1 cellular context compared by ENCODE assay signal in the genomic region with DNA sequence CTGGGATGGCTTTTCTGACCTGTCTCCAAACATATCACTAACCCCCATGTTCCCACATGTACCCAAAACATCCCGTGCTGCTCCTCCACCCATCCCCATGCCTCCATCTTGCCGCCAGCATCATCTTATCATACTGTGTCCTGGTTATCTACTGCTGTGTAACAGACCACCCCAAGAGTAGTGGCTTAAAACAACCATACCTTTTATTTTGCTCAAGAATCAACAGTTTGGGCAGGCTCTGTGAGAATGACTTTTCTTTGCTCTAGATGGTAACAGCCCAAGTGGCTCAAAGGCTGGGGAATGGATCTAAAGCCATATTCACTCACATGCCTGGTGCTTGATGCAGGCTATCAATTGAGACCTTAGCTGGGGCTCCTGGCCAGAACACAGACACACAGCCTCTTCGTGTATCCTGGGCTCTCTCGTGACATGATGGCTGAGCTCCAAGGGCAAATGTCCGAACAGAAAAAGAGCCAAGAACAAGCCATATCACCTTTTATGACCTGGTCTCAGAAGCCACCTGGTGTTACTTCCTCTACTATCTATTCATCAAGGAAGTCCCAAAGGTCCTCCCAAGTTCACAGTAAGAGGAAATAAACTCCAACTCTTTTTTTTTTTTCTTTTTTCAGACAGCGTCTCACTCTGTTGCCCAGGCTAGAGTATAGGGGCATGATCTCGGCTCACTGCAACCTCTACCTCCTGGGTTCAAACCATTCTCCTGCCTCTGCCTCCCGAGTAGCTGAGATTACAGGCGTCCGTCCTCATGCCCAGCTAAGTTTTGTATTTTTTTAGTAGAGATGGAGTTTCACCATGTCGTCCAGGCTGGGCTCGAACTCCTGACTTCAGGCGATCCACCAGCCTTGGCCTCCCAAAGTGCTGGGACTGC.
TF ChIP-seq lines count a peak whose summit lies in the region.

No MANE protein-coding gene starts in this region.

TF ChIP-seq in K562, 482 proteins besides CTCF, POLR2A, EP300 and RAD21 (continued from another document and continues in another):
- TF ChIP-seq, protein P1, sequence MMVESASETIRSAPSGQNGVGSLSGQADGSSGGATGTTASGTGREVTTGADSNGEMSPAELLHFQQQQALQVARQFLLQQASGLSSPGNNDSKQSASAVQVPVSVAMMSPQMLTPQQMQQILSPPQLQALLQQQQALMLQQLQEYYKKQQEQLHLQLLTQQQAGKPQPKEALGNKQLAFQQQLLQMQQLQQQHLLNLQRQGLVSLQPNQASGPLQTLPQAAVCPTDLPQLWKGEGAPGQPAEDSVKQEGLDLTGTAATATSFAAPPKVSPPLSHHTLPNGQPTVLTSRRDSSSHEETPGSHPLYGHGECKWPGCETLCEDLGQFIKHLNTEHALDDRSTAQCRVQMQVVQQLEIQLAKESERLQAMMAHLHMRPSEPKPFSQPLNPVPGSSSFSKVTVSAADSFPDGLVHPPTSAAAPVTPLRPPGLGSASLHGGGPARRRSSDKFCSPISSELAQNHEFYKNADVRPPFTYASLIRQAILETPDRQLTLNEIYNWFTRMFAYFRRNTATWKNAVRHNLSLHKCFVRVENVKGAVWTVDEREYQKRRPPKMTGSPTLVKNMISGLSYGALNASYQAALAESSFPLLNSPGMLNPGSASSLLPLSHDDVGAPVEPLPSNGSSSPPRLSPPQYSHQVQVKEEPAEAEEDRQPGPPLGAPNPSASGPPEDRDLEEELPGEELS (CRISPR knock-in tag; IDR thresholded peaks at IDR 0.05; ENCODE audit: borderline replicate concordance): no peak
- no peak for TF ChIP-seq MED1 (CRISPR knock-in tag; IDR thresholded peaks at IDR 0.05; ENCODE audit: borderline replicate concordance)
- TF ChIP-seq SRSF1 (IDR thresholded peaks at IDR 0.05; ENCODE audit: low read depth, low read length): no peak
- peak; percentile 53 for TF ChIP-seq CXXC5 (CRISPR knock-in tag; IDR thresholded peaks at IDR 0.05)
- TF ChIP-seq, protein P2, sequence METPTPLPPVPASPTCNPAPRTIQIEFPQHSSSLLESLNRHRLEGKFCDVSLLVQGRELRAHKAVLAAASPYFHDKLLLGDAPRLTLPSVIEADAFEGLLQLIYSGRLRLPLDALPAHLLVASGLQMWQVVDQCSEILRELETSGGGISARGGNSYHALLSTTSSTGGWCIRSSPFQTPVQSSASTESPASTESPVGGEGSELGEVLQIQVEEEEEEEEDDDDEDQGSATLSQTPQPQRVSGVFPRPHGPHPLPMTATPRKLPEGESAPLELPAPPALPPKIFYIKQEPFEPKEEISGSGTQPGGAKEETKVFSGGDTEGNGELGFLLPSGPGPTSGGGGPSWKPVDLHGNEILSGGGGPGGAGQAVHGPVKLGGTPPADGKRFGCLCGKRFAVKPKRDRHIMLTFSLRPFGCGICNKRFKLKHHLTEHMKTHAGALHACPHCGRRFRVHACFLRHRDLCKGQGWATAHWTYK (CRISPR knock-in tag; IDR thresholded peaks at IDR 0.05): no peak
- no peak; the same call in 1 of the 2 replicates for TF ChIP-seq HDGF (IDR thresholded peaks at IDR 0.05)
- TF ChIP-seq NEUROD1 (IDR thresholded peaks at IDR 0.05; ENCODE audit: borderline replicate concordance, low read depth, low read length, partially characterized antibody): no peak
- TF ChIP-seq, protein P3, sequence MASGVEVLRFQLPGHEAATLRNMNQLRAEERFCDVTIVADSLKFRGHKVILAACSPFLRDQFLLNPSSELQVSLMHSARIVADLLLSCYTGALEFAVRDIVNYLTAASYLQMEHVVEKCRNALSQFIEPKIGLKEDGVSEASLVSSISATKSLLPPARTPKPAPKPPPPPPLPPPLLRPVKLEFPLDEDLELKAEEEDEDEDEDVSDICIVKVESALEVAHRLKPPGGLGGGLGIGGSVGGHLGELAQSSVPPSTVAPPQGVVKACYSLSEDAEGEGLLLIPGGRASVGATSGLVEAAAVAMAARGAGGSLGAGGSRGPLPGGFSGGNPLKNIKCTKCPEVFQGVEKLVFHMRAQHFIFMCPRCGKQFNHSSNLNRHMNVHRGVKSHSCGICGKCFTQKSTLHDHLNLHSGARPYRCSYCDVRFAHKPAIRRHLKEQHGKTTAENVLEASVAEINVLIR (CRISPR knock-in tag; IDR thresholded peaks at IDR 0.05): no peak
- peak; percentile 77 for TF ChIP-seq GATA2 (CRISPR knock-in tag; IDR thresholded peaks at IDR 0.05)
- no peak; the same call in 1 of the 2 replicates for TF ChIP-seq MEF2D (tag; conservative IDR thresholded peaks at IDR 0.05; ENCODE audit: low read depth)
- TF ChIP-seq, protein P4, sequence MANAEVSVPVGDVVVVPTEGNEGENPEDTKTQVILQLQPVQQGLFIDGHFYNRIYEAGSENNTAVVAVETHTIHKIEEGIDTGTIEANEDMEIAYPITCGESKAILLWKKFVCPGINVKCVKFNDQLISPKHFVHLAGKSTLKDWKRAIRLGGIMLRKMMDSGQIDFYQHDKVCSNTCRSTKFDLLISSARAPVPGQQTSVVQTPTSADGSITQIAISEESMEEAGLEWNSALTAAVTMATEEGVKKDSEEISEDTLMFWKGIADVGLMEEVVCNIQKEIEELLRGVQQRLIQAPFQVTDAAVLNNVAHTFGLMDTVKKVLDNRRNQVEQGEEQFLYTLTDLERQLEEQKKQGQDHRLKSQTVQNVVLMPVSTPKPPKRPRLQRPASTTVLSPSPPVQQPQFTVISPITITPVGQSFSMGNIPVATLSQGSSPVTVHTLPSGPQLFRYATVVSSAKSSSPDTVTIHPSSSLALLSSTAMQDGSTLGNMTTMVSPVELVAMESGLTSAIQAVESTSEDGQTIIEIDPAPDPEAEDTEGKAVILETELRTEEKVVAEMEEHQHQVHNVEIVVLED (CRISPR knock-in tag; IDR thresholded peaks at IDR 0.05): no peak
- no peak for TF ChIP-seq ZNF586 (CRISPR knock-in tag; conservative IDR thresholded peaks at IDR 0.05)
- no peak for TF ChIP-seq IFI16 (CRISPR knock-in tag; IDR thresholded peaks at IDR 0.05)
- TF ChIP-seq SRSF7 (optimal IDR thresholded peaks at IDR 0.05; ENCODE audit: low read depth, low read length): no peak
- TF ChIP-seq, protein P5, sequence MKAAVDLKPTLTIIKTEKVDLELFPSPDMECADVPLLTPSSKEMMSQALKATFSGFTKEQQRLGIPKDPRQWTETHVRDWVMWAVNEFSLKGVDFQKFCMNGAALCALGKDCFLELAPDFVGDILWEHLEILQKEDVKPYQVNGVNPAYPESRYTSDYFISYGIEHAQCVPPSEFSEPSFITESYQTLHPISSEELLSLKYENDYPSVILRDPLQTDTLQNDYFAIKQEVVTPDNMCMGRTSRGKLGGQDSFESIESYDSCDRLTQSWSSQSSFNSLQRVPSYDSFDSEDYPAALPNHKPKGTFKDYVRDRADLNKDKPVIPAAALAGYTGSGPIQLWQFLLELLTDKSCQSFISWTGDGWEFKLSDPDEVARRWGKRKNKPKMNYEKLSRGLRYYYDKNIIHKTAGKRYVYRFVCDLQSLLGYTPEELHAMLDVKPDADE (conservative IDR thresholded peaks at IDR 0.05; ENCODE audit: control insufficient read depth, low read depth, low read length): no peak
- TF ChIP-seq, protein P6, sequence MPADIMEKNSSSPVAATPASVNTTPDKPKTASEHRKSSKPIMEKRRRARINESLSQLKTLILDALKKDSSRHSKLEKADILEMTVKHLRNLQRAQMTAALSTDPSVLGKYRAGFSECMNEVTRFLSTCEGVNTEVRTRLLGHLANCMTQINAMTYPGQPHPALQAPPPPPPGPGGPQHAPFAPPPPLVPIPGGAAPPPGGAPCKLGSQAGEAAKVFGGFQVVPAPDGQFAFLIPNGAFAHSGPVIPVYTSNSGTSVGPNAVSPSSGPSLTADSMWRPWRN (IDR thresholded peaks at IDR 0.05; ENCODE audit: low read depth): no peak
- no peak for TF ChIP-seq HDAC8 (tag; IDR thresholded peaks at IDR 0.05)
- no peak for TF ChIP-seq ASH1L (IDR thresholded peaks at IDR 0.05; ENCODE audit: borderline replicate concordance, low read depth, partially characterized antibody)
- TF ChIP-seq, protein P7, sequence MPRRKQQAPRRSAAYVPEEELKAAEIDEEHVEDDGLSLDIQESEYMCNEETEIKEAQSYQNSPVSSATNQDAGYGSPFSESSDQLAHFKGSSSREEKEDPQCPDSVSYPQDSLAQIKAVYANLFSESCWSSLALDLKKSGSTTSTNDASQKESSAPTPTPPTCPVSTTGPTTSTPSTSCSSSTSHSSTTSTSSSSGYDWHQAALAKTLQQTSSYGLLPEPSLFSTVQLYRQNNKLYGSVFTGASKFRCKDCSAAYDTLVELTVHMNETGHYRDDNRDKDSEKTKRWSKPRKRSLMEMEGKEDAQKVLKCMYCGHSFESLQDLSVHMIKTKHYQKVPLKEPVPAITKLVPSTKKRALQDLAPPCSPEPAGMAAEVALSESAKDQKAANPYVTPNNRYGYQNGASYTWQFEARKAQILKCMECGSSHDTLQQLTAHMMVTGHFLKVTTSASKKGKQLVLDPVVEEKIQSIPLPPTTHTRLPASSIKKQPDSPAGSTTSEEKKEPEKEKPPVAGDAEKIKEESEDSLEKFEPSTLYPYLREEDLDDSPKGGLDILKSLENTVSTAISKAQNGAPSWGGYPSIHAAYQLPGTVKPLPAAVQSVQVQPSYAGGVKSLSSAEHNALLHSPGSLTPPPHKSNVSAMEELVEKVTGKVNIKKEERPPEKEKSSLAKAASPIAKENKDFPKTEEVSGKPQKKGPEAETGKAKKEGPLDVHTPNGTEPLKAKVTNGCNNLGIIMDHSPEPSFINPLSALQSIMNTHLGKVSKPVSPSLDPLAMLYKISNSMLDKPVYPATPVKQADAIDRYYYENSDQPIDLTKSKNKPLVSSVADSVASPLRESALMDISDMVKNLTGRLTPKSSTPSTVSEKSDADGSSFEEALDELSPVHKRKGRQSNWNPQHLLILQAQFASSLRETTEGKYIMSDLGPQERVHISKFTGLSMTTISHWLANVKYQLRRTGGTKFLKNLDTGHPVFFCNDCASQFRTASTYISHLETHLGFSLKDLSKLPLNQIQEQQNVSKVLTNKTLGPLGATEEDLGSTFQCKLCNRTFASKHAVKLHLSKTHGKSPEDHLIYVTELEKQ (CRISPR knock-in tag; IDR thresholded peaks at IDR 0.05): no peak
- TF ChIP-seq PML (IDR thresholded peaks at IDR 0.05; ENCODE audit: low read length): peak; percentile 15; the same call in 1 of the 2 replicates
- no peak for TF ChIP-seq SMARCB1 (IDR thresholded peaks at IDR 0.05; ENCODE audit: insufficient read length, low read depth)
- TF ChIP-seq PCBP2 (IDR thresholded peaks at IDR 0.05; ENCODE audit: low read depth, low read length, poor library complexity, severe bottlenecking): no peak
- TF ChIP-seq, protein P8, sequence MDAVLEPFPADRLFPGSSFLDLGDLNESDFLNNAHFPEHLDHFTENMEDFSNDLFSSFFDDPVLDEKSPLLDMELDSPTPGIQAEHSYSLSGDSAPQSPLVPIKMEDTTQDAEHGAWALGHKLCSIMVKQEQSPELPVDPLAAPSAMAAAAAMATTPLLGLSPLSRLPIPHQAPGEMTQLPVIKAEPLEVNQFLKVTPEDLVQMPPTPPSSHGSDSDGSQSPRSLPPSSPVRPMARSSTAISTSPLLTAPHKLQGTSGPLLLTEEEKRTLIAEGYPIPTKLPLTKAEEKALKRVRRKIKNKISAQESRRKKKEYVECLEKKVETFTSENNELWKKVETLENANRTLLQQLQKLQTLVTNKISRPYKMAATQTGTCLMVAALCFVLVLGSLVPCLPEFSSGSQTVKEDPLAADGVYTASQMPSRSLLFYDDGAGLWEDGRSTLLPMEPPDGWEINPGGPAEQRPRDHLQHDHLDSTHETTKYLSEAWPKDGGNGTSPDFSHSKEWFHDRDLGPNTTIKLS (IDR thresholded peaks at IDR 0.05; ENCODE audit: borderline replicate concordance, low read depth): no peak
- TF ChIP-seq MIER1 (IDR thresholded peaks at IDR 0.05; ENCODE audit: low read depth): no peak
- no peak for TF ChIP-seq KAT8 (IDR thresholded peaks at IDR 0.05; ENCODE audit: low read depth)
- no peak for TF ChIP-seq ZNF436 (CRISPR knock-in tag; IDR thresholded peaks at IDR 0.05)
- no peak for TF ChIP-seq HIVEP1 (CRISPR knock-in tag; IDR thresholded peaks at IDR 0.05)
- no peak for TF ChIP-seq CEBPG (CRISPR knock-in tag; IDR thresholded peaks at IDR 0.05)
- TF ChIP-seq CEBPG (tag; conservative IDR thresholded peaks at IDR 0.05 in 1 of 2, IDR thresholded peaks at IDR 0.05 in 1 of 2): no peak
- TF ChIP-seq, protein P9, sequence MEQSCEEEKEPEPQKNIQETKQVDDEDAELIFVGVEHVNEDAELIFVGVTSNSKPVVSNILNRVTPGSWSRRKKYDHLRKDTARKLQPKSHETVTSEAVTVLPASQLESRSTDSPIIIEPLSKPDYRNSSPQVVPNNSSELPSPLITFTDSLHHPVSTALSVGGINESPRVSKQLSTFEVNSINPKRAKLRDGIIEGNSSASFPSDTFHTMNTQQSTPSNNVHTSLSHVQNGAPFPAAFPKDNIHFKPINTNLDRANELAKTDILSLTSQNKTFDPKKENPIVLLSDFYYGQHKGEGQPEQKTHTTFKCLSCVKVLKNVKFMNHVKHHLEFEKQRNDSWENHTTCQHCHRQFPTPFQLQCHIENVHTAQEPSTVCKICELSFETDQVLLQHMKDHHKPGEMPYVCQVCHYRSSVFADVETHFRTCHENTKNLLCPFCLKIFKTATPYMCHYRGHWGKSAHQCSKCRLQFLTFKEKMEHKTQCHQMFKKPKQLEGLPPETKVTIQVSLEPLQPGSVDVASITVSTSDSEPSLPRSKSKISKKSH (CRISPR knock-in tag; IDR thresholded peaks at IDR 0.05): no peak
- TF ChIP-seq NONO (IDR thresholded peaks at IDR 0.05; ENCODE audit: low read depth in 2 of 2, low read length in 1 of 2): no peak
- no peak for TF ChIP-seq XRCC5 (IDR thresholded peaks at IDR 0.05; ENCODE audit: low read depth, low read length)
- TF ChIP-seq, protein P10, sequence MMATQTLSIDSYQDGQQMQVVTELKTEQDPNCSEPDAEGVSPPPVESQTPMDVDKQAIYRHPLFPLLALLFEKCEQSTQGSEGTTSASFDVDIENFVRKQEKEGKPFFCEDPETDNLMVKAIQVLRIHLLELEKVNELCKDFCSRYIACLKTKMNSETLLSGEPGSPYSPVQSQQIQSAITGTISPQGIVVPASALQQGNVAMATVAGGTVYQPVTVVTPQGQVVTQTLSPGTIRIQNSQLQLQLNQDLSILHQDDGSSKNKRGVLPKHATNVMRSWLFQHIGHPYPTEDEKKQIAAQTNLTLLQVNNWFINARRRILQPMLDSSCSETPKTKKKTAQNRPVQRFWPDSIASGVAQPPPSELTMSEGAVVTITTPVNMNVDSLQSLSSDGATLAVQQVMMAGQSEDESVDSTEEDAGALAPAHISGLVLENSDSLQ (IDR thresholded peaks at IDR 0.05): no peak
